ENCODE assay signal across 24 cellular contexts in genomic region chrX:338836-339400, GRCh38. TPM values are rescaled to one million over a fixed set of nuclear protein-coding genes. Genes with fewer than 3 reads are reported as not detected.
DNase-seq lines count a peak whose midpoint lies in the region; ATAC-seq and TF ChIP-seq lines count a peak whose summit lies in the region.
"Had no signal": no experiment of that assay in that cellular context is flagged by ENCODE, and none has a peak within 500 bp of the region (broad histone marks: within the 10 kb centered on the region; RNA-seq: fewer than 3 reads in every experiment).

No MANE protein-coding gene starts in this region.

- H3K9me3 ChIP-seq in WERI-Rb-1 (ENCODE audit: severe bottlenecking) (no peaks in the 10 kb centered on the region), right cardiac atrium (ENCODE audit: control insufficient read depth, low read length) (no peaks in the 10 kb centered on the region), spleen (no peaks in the 10 kb centered on the region)
- H3K9me3 ChIP-seq: tibial artery had no signal

- no peaks in the 10 kb centered on the region for H3K27me3 ChIP-seq in WERI-Rb-1 (ENCODE audit: insufficient read depth, low read depth, severe bottlenecking)
- no peaks in the 10 kb centered on the region for H3K27me3 ChIP-seq in right cardiac atrium (ENCODE audit: control insufficient read depth, insufficient read depth)
- no peaks in the 10 kb centered on the region for H3K27me3 ChIP-seq in spleen (replicated peaks in 1 of 7)
- H3K27me3 ChIP-seq: tibial artery had no signal

- DNase-seq in activated CD8-positive, alpha-beta T cell treated with anti-CD3 and anti-CD28 coated beads for 36 hours = no peak
- DNase-seq in activated CD8-positive, alpha-beta T cell treated with anti-CD3 and anti-CD28 coated beads, Interleukin-2, amount 10 ng/mL, durations not matched to agents 7 days and 5 days = no peak
- DNase-seq in WERI-Rb-1 = peak; percentile 7
- DNase-seq in right cardiac atrium = peak; percentile 13 to 56 (median 38)
- DNase-seq in spleen = peak; percentile 63
- DNase-seq in NCI-H1105 treated with DMSO at 0.1 percent for 48 hours (lab: John Stamatoyannopoulos, UW) = no peak
- DNase-seq: 8988T; activated T-cell treated with anti-CD3 and anti-CD28 coated beads, Interleukin-2, amount 50 U/mL, for 48 hours; anterior cingulate cortex; caudate nucleus; dermis blood vessel endothelial cell; DMS153; mesenchymal stem cell; NCI-H146; NCI-H510A treated with DMSO at 0.1 percent for 48 hours; nucleus accumbens; PC-9; stimulated activated CD4-positive, alpha-beta T cell treated with anti-CD3 and anti-CD28 coated beads, Interleukin-4, amount 100 ng/mL, for 4 hours; T-helper 1 cell; tibial artery had no signal

- H3K4me1 Mint-ChIP-seq in activated CD8-positive, alpha-beta T cell treated with anti-CD3 and anti-CD28 coated beads for 36 hours (ENCODE audit: low read depth) = no peaks in the 10 kb centered on the region
- H3K4me1 Mint-ChIP-seq in activated CD8-positive, alpha-beta T cell treated with anti-CD3 and anti-CD28 coated beads, Interleukin-2, amount 10 ng/mL, durations not matched to agents 7 days and 5 days (ENCODE audit: low read depth) = no peaks in the 10 kb centered on the region
- H3K4me1 Mint-ChIP-seq: activated naive CD4-positive, alpha-beta T cell treated with anti-CD3 and anti-CD28 coated beads, Interleukin-2, amount 50 U/mL, for 24 hours had no signal

- ATAC-seq in activated CD8-positive, alpha-beta T cell treated with anti-CD3 and anti-CD28 coated beads for 36 hours = peak; percentile 47
- no peak for ATAC-seq in activated CD8-positive, alpha-beta T cell treated with anti-CD3 and anti-CD28 coated beads, Interleukin-2, amount 10 ng/mL, durations not matched to agents 7 days and 5 days
- ATAC-seq in right cardiac atrium (no peak), GM21737 (IDR thresholded peaks at IDR 0.05; ENCODE audit: unreplicated experiment) (no peak), HG02885 (IDR thresholded peaks at IDR 0.05; ENCODE audit: poor library complexity, unreplicated experiment) (no peak)

- H3K27ac Mint-ChIP-seq in activated CD8-positive, alpha-beta T cell treated with anti-CD3 and anti-CD28 coated beads for 36 hours = no peak overlapping the region
- no peak overlapping the region for H3K27ac Mint-ChIP-seq in activated CD8-positive, alpha-beta T cell treated with anti-CD3 and anti-CD28 coated beads, Interleukin-2, amount 10 ng/mL, durations not matched to agents 7 days and 5 days
- H3K27ac Mint-ChIP-seq: activated naive CD4-positive, alpha-beta T cell treated with anti-CD3 and anti-CD28 coated beads, Interleukin-2, amount 50 U/mL, for 24 hours; stimulated activated naive CD8-positive, alpha-beta T cell treated with anti-CD3 and anti-CD28 coated beads, Interleukin-15, Interleukin-2, amounts not matched to agents 100 ng/mL and 50 ng/mL, for 24 hours had no signal

- no peak for TF ChIP-seq POLR2A in spleen (IDR thresholded peaks at IDR 0.05)

- no peak overlapping the region for H3K4me3 Mint-ChIP-seq in activated CD8-positive, alpha-beta T cell treated with anti-CD3 and anti-CD28 coated beads for 36 hours
- no peak overlapping the region for H3K4me3 Mint-ChIP-seq in activated CD8-positive, alpha-beta T cell treated with anti-CD3 and anti-CD28 coated beads, Interleukin-2, amount 10 ng/mL, durations not matched to agents 7 days and 5 days
- H3K4me3 Mint-ChIP-seq: activated naive CD4-positive, alpha-beta T cell treated with anti-CD3 and anti-CD28 coated beads, Interleukin-2, amount 50 U/mL, for 24 hours; stimulated activated naive CD8-positive, alpha-beta T cell treated with anti-CD3 and anti-CD28 coated beads, Interleukin-15, Interleukin-2, amounts not matched to agents 100 ng/mL and 50 ng/mL, for 24 hours had no signal

- intact Hi-C loops in activated CD8-positive, alpha-beta T cell treated with anti-CD3 and anti-CD28 coated beads for 36 hours (cut with micrococcal nuclease) = no loop called here
- intact Hi-C loops in right cardiac atrium (cut with DNase I) (no loop called here), spleen (cut with DNase I; ENCODE audit: low total_unique reads) (no loop called here)

- H3K27me3 Mint-ChIP-seq in activated CD8-positive, alpha-beta T cell treated with anti-CD3 and anti-CD28 coated beads for 36 hours = no peaks in the 10 kb centered on the region
- H3K27me3 Mint-ChIP-seq in activated CD8-positive, alpha-beta T cell treated with anti-CD3 and anti-CD28 coated beads, Interleukin-2, amount 10 ng/mL, durations not matched to agents 7 days and 5 days (ENCODE audit: low read depth) = no peaks in the 10 kb centered on the region
- H3K27me3 Mint-ChIP-seq: activated naive CD4-positive, alpha-beta T cell treated with anti-CD3 and anti-CD28 coated beads, Interleukin-2, amount 50 U/mL, for 24 hours; stimulated activated naive CD8-positive, alpha-beta T cell treated with anti-CD3 and anti-CD28 coated beads, Interleukin-15, Interleukin-2, amounts not matched to agents 100 ng/mL and 50 ng/mL, for 24 hours had no signal

- CTCF ChIA-PET in activated CD8-positive, alpha-beta T cell treated with anti-CD3 and anti-CD28 coated beads for 36 hours (lab: Charles Lee) = no interaction called here
- CTCF ChIA-PET in activated CD8-positive, alpha-beta T cell treated with anti-CD3 and anti-CD28 coated beads, Interleukin-2, amount 10 ng/mL, durations not matched to agents 7 days and 5 days (lab: Charles Lee) = no interaction called here

- H3K36me3 Mint-ChIP-seq in activated CD8-positive, alpha-beta T cell treated with anti-CD3 and anti-CD28 coated beads for 36 hours (ENCODE audit: low read depth) = peaks cover 27% of the 10 kb centered on the region
- peaks cover 37% of the 10 kb centered on the region for H3K36me3 Mint-ChIP-seq in activated CD8-positive, alpha-beta T cell treated with anti-CD3 and anti-CD28 coated beads, Interleukin-2, amount 10 ng/mL, durations not matched to agents 7 days and 5 days (ENCODE audit: low read depth)

- POLR2A ChIA-PET in activated CD8-positive, alpha-beta T cell treated with anti-CD3 and anti-CD28 coated beads for 36 hours (lab: Charles Lee) = no interaction called here
- POLR2A ChIA-PET in activated CD8-positive, alpha-beta T cell treated with anti-CD3 and anti-CD28 coated beads, Interleukin-2, amount 10 ng/mL, durations not matched to agents 7 days and 5 days (lab: Charles Lee) = no interaction called here

- H3K4me3 ChIP-seq in WERI-Rb-1 (ENCODE audit: low read depth, low read length) (no peak overlapping the region), right cardiac atrium (ENCODE audit: low read length) (no peak overlapping the region), spleen (no peak overlapping the region)
- H3K4me3 ChIP-seq: PC-9, tibial artery had no signal

- H3K4me1 ChIP-seq in right cardiac atrium (ENCODE audit: control insufficient read depth, insufficient read depth, low read length) (no peaks in the 10 kb centered on the region), spleen (no peaks in the 10 kb centered on the region)
- H3K4me1 ChIP-seq: tibial artery had no signal

- H3K36me3 ChIP-seq in WERI-Rb-1 (peaks cover 18% of the 10 kb centered on the region), spleen (peaks cover 0 to 68% (median 2%) of the 10 kb centered on the region in 6 donors)

- H3K9me3 Mint-ChIP-seq in activated CD8-positive, alpha-beta T cell treated with anti-CD3 and anti-CD28 coated beads for 36 hours = no peaks in the 10 kb centered on the region
- no peaks in the 10 kb centered on the region for H3K9me3 Mint-ChIP-seq in activated CD8-positive, alpha-beta T cell treated with anti-CD3 and anti-CD28 coated beads, Interleukin-2, amount 10 ng/mL, durations not matched to agents 7 days and 5 days (ENCODE audit: insufficient read depth)
- H3K9me3 Mint-ChIP-seq: activated naive CD4-positive, alpha-beta T cell treated with anti-CD3 and anti-CD28 coated beads, Interleukin-2, amount 50 U/mL, for 24 hours; stimulated activated naive CD8-positive, alpha-beta T cell treated with anti-CD3 and anti-CD28 coated beads, Interleukin-15, Interleukin-2, amounts not matched to agents 100 ng/mL and 50 ng/mL, for 24 hours had no signal

- WGBS in right cardiac atrium = 95% methylated on average over 44 of the region's 44 CpGs
- WGBS in spleen, 5 donors = 95 to 98% (median 95%) methylated on average over 35 to 44 of the region's 44 CpGs

- TF ChIP-seq CTCF in activated CD8-positive, alpha-beta T cell treated with anti-CD3 and anti-CD28 coated beads for 36 hours (IDR thresholded peaks at IDR 0.05) = no peak
- TF ChIP-seq CTCF in WERI-Rb-1 (IDR thresholded peaks at IDR 0.05; ENCODE audit: low read depth, low read length) (no peak), spleen (IDR thresholded peaks at IDR 0.05 in 8 of 11, conservative IDR thresholded peaks at IDR 0.05 in 3 of 11) (no peak)

- H3K27ac ChIP-seq in WERI-Rb-1 (no peak overlapping the region), right cardiac atrium (ENCODE audit: low read length) (no peak overlapping the region), spleen (no peak overlapping the region)
- H3K27ac ChIP-seq: PC-9, tibial artery had no signal

RNA-seq across cellular contexts. Expression of gene GTPBP6, which starts 20.3 kb away (rescaled TPM):
- total RNA-seq in activated CD8-positive, alpha-beta T cell treated with anti-CD3 and anti-CD28 coated beads for 36 hours = 10 to 100 TPM; 68.0 to 68.3 TPM
- total RNA-seq in activated CD8-positive, alpha-beta T cell treated with anti-CD3 and anti-CD28 coated beads, Interleukin-2, amount 10 ng/mL, durations not matched to agents 7 days and 5 days = 10 to 100 TPM; 55.7 to 59.9 TPM
- total RNA-seq in right cardiac atrium (10 to 100 TPM; 48.4 to 57.6 (median 54.8) TPM), spleen (10 to 100 TPM; 25.4 to 50.4 (median 37.6) TPM)
- polyA plus RNA-seq in right cardiac atrium (59.0 TPM), spleen (10 to 100 TPM; 43.8 to 69.4 (median 43.9) TPM)

RNA-seq across cellular contexts. Expression of gene PPP2R3B, which starts 47.8 kb away (rescaled TPM):
- 10 to 100 TPM; 44.9 to 45.7 TPM for total RNA-seq in activated CD8-positive, alpha-beta T cell treated with anti-CD3 and anti-CD28 coated beads for 36 hours
- 10 to 100 TPM; 41.8 to 44.6 TPM for total RNA-seq in activated CD8-positive, alpha-beta T cell treated with anti-CD3 and anti-CD28 coated beads, Interleukin-2, amount 10 ng/mL, durations not matched to agents 7 days and 5 days
- total RNA-seq in right cardiac atrium (100 to 1,000 TPM; 101 to 163 (median 147) TPM), spleen (10 to 100 TPM; 12.6 to 34.2 (median 24.4) TPM)
- polyA plus RNA-seq in right cardiac atrium (114 TPM), spleen (10 to 100 TPM; 27.0 to 62.2 (median 45.8) TPM)

RNA-seq across cellular contexts. Expression of gene PLCXD1, which starts 57.7 kb away (rescaled TPM):
- total RNA-seq in activated CD8-positive, alpha-beta T cell treated with anti-CD3 and anti-CD28 coated beads for 36 hours = 10 to 100 TPM; 63.9 to 65.7 TPM
- total RNA-seq in activated CD8-positive, alpha-beta T cell treated with anti-CD3 and anti-CD28 coated beads, Interleukin-2, amount 10 ng/mL, durations not matched to agents 7 days and 5 days = 10 to 100 TPM; 44.5 to 50.2 TPM
- total RNA-seq in right cardiac atrium = 1 to 10 TPM; 2.1 to 9.0 (median 4.7) TPM
- polyA plus RNA-seq in right cardiac atrium = 3.6 TPM
- 10 to 100 TPM; 13.0 to 35.0 (median 24.3) TPM for total RNA-seq in spleen
- 10 to 100 TPM in 2 of 3 donors, 1 to 10 TPM in 1; 9.9 to 21.3 (median 11.5) TPM for polyA plus RNA-seq in spleen

Comparison
In these comparisons a context has a peak if more than half of its experiments do, and no peak if none do; other contexts are left out.
1. DNase-seq: peak in WERI-Rb-1 (single experiment), right cardiac atrium (3 of 3) and spleen (single experiment); none in activated CD8-positive, alpha-beta T cell treated with anti-CD3 and anti-CD28 coated beads for 36 hours (single experiment), activated CD8-positive, alpha-beta T cell treated with anti-CD3 and anti-CD28 coated beads, Interleukin-2, amount 10 ng/mL, durations not matched to agents 7 days and 5 days (single experiment) and NCI-H1105 treated with DMSO at 0.1 percent for 48 hours (single experiment).